ENCODE assay signal across 1 cellular context in the genomic region with DNA sequence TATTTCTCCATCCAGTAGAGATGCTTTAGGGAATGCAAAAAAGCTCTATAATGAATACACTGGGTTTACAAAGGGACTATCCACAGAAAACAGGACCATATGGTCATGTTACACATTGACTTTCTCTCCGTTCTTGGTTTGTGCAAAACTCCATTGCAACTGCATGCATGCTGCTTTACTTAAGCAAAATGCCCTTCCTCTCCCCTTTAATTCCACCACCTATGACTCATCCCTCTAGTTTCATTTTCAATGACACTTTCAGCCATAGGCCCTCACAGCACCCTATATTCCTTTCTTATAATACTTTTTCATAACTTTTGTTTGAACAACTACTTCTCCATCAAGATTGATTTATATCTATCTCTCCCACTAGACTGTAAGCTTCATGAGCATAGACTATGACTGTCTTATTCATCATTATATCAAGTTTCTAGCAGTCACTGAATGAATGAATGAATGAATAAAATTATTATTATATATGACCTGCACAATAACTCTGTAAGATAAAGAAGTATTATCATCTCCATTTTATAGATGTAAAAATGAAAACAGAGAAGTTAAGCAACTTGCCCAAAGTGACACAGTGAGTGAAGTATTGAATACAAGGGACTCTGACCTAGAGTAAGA.
TF ChIP-seq lines count a peak whose summit lies in the region.

No MANE protein-coding gene starts in this region.

TF ChIP-seq in GM12878, 131 proteins besides CTCF, POLR2A, EP300 and RAD21 (continued from another document and continues in another):
- TF ChIP-seq, protein P1, sequence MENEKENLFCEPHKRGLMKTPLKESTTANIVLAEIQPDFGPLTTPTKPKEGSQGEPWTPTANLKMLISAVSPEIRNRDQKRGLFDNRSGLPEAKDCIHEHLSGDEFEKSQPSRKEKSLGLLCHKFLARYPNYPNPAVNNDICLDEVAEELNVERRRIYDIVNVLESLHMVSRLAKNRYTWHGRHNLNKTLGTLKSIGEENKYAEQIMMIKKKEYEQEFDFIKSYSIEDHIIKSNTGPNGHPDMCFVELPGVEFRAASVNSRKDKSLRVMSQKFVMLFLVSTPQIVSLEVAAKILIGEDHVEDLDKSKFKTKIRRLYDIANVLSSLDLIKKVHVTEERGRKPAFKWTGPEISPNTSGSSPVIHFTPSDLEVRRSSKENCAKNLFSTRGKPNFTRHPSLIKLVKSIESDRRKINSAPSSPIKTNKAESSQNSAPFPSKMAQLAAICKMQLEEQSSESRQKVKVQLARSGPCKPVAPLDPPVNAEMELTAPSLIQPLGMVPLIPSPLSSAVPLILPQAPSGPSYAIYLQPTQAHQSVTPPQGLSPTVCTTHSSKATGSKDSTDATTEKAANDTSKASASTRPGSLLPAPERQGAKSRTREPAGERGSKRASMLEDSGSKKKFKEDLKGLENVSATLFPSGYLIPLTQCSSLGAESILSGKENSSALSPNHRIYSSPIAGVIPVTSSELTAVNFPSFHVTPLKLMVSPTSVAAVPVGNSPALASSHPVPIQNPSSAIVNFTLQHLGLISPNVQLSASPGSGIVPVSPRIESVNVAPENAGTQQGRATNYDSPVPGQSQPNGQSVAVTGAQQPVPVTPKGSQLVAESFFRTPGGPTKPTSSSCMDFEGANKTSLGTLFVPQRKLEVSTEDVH (IDR thresholded peaks at IDR 0.05; ENCODE audit: low read depth, partially characterized antibody), result no peak
- TF ChIP-seq SMARCA5 (IDR thresholded peaks at IDR 0.05) (no peak), MYC (IDR thresholded peaks at IDR 0.05; ENCODE audit: insufficient read depth, insufficient read length, insufficient replicate concordance, low read length, severe bottlenecking) (no peak), POLR2AphosphoS5 (IDR thresholded peaks at IDR 0.05; ENCODE audit: low read length) (no peak), TBL1XR1 (IDR thresholded peaks at IDR 0.05; ENCODE audit: low read depth, low read length) (no peak), RFX5 (IDR thresholded peaks at IDR 0.05; ENCODE audit: low read depth, low read length) (no peak), NFYA (IDR thresholded peaks at IDR 0.05; ENCODE audit: borderline replicate concordance, low read depth, low read length) (no peak), KDM1A (IDR thresholded peaks at IDR 0.05; ENCODE audit: borderline replicate concordance) (no peak), BHLHE40 (IDR thresholded peaks at IDR 0.05; ENCODE audit: borderline replicate concordance in 1 of 2, low read depth in 2 of 2, low read length in 1 of 2) (peak in 1 of 2 experiments; percentile 35; a peak in 1 of 4 replicates), RELA (IDR thresholded peaks at IDR 0.05; ENCODE audit: borderline replicate concordance, partially characterized antibody) (no peak), ZZZ3 (IDR thresholded peaks at IDR 0.05; ENCODE audit: control insufficient read depth, insufficient read length, low read depth) (no peak), MXI1 (IDR thresholded peaks at IDR 0.05; ENCODE audit: low read depth, low read length) (no peak), TCF7 (IDR thresholded peaks at IDR 0.05; ENCODE audit: borderline replicate concordance) (peak; percentile 43; the same call in 1 of the 2 replicates), ZNF274 (IDR thresholded peaks at IDR 0.05; ENCODE audit: insufficient read depth, insufficient read length) (no peak), EZH2 (IDR thresholded peaks at IDR 0.05; ENCODE audit: borderline replicate concordance, control insufficient read depth, low read depth, low read length) (no peak), FOXM1 (IDR thresholded peaks at IDR 0.05; ENCODE audit: low read depth, low read length) (peak; percentile 57; the same call in 1 of the 2 replicates), HDGF (IDR thresholded peaks at IDR 0.05) (peak; percentile 75; the same call in 1 of the 2 replicates), JUNB (IDR thresholded peaks at IDR 0.05) (peak; percentile 91), CHD4 (IDR thresholded peaks at IDR 0.05) (no peak), SP1 (IDR thresholded peaks at IDR 0.05; ENCODE audit: low read depth, low read length) (no peak), RCOR1 (conservative IDR thresholded peaks at IDR 0.05; ENCODE audit: low read depth, low read length) (no peak), NKRF (conservative IDR thresholded peaks at IDR 0.05) (no peak), ZNF622 (IDR thresholded peaks at IDR 0.05) (no peak), RUNX3 (IDR thresholded peaks at IDR 0.05; ENCODE audit: low read length) (peak; percentile 74), YY1 (IDR thresholded peaks at IDR 0.05; ENCODE audit: low read depth, low read length) (0 out of 2 replicates have a peak, but pooled peaks have one; percentile 29), MEF2B (IDR thresholded peaks at IDR 0.05; ENCODE audit: partially characterized antibody, poor library complexity, severe bottlenecking) (no peak), TCF3 (IDR thresholded peaks at IDR 0.05; ENCODE audit: borderline replicate concordance, insufficient read depth, low read depth, low read length) (no peak), BMI1 (IDR thresholded peaks at IDR 0.05; ENCODE audit: borderline replicate concordance) (peak; percentile 44; the same call in 1 of the 2 replicates), IRF4 (IDR thresholded peaks at IDR 0.05; ENCODE audit: low read depth, low read length) (peak; percentile 42; the same call in 1 of the 2 replicates), BCL11A (IDR thresholded peaks at IDR 0.05; ENCODE audit: low read depth, low read length) (0 out of 2 replicates have a peak, but pooled peaks have one; percentile 48), POU2F2 (IDR thresholded peaks at IDR 0.05; ENCODE audit: borderline replicate concordance, low read depth, low read length) (peak; percentile 22; the same call in 1 of the 3 replicates), USF2 (IDR thresholded peaks at IDR 0.05; ENCODE audit: borderline replicate concordance, low read depth, low read length) (no peak)
- TF ChIP-seq, protein P2, sequence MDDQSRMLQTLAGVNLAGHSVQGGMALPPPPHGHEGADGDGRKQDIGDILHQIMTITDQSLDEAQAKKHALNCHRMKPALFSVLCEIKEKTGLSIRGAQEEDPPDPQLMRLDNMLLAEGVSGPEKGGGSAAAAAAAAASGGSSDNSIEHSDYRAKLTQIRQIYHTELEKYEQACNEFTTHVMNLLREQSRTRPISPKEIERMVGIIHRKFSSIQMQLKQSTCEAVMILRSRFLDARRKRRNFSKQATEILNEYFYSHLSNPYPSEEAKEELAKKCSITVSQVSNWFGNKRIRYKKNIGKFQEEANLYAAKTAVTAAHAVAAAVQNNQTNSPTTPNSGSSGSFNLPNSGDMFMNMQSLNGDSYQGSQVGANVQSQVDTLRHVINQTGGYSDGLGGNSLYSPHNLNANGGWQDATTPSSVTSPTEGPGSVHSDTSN (IDR thresholded peaks at IDR 0.05; ENCODE audit: insufficient replicate concordance, low read depth, low read length), result no peak
- TF ChIP-seq, protein P3, sequence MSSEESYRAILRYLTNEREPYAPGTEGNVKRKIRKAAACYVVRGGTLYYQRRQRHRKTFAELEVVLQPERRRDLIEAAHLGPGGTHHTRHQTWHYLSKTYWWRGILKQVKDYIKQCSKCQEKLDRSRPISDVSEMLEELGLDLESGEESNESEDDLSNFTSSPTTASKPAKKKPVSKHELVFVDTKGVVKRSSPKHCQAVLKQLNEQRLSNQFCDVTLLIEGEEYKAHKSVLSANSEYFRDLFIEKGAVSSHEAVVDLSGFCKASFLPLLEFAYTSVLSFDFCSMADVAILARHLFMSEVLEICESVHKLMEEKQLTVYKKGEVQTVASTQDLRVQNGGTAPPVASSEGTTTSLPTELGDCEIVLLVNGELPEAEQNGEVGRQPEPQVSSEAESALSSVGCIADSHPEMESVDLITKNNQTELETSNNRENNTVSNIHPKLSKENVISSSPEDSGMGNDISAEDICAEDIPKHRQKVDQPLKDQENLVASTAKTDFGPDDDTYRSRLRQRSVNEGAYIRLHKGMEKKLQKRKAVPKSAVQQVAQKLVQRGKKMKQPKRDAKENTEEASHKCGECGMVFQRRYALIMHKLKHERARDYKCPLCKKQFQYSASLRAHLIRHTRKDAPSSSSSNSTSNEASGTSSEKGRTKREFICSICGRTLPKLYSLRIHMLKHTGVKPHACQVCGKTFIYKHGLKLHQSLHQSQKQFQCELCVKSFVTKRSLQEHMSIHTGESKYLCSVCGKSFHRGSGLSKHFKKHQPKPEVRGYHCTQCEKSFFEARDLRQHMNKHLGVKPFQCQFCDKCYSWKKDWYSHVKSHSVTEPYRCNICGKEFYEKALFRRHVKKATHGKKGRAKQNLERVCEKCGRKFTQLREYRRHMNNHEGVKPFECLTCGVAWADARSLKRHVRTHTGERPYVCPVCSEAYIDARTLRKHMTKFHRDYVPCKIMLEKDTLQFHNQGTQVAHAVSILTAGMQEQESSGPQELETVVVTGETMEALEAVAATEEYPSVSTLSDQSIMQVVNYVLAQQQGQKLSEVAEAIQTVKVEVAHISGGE (CRISPR knock-in tag; IDR thresholded peaks at IDR 0.05), result no peak
- TF ChIP-seq, protein P4, sequence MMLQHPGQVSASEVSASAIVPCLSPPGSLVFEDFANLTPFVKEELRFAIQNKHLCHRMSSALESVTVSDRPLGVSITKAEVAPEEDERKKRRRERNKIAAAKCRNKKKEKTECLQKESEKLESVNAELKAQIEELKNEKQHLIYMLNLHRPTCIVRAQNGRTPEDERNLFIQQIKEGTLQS (IDR thresholded peaks at IDR 0.05; ENCODE audit: borderline replicate concordance, extremely low read depth, low read depth, low read length), result peak; percentile 8; the same call in 1 of the 2 replicates
- TF ChIP-seq, protein P5, sequence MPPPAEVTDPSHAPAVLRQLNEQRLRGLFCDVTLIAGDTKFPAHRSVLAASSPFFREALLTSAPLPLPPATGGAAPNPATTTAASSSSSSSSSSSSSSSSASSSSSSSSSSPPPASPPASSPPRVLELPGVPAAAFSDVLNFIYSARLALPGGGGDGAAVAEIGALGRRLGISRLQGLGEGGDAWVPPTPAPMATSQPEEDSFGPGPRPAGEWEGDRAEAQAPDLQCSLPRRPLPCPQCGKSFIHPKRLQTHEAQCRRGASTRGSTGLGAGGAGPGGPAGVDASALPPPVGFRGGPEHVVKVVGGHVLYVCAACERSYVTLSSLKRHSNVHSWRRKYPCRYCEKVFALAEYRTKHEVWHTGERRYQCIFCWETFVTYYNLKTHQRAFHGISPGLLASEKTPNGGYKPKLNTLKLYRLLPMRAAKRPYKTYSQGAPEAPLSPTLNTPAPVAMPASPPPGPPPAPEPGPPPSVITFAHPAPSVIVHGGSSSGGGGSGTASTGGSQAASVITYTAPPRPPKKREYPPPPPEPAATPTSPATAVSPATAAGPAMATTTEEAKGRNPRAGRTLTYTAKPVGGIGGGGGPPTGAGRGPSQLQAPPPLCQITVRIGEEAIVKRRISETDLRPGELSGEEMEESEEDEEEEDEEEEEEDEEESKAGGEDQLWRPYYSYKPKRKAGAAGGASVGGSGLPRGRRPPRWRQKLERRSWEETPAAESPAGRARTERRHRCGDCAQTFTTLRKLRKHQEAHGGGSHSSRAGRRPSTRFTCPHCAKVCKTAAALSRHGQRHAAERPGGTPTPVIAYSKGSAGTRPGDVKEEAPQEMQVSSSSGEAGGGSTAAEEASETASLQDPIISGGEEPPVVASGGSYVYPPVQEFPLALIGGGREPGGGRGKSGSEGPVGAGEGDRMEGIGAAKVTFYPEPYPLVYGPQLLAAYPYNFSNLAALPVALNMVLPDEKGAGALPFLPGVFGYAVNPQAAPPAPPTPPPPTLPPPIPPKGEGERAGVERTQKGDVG (CRISPR knock-in tag; IDR thresholded peaks at IDR 0.05), result no peak
- TF ChIP-seq, protein P6, sequence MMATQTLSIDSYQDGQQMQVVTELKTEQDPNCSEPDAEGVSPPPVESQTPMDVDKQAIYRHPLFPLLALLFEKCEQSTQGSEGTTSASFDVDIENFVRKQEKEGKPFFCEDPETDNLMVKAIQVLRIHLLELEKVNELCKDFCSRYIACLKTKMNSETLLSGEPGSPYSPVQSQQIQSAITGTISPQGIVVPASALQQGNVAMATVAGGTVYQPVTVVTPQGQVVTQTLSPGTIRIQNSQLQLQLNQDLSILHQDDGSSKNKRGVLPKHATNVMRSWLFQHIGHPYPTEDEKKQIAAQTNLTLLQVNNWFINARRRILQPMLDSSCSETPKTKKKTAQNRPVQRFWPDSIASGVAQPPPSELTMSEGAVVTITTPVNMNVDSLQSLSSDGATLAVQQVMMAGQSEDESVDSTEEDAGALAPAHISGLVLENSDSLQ (IDR thresholded peaks at IDR 0.05), result no peak
- TF ChIP-seq, protein P7, sequence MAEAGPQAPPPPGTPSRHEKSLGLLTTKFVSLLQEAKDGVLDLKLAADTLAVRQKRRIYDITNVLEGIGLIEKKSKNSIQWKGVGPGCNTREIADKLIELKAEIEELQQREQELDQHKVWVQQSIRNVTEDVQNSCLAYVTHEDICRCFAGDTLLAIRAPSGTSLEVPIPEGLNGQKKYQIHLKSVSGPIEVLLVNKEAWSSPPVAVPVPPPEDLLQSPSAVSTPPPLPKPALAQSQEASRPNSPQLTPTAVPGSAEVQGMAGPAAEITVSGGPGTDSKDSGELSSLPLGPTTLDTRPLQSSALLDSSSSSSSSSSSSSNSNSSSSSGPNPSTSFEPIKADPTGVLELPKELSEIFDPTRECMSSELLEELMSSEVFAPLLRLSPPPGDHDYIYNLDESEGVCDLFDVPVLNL (IDR thresholded peaks at IDR 0.05; ENCODE audit: low read depth, low read length), result no peak
